24 cellular contexts compared by ENCODE assay signal in genomic region chr18:61308009-61308408, GRCh38. TPM values are rescaled to one million over a fixed set of nuclear protein-coding genes. Genes with fewer than 3 reads are reported as not detected.
DNase-seq lines count a peak whose midpoint lies in the region; TF ChIP-seq lines count a peak whose summit lies in the region.
"Had no signal": no experiment of that assay in that cellular context is flagged by ENCODE, and none has a peak within 500 bp of the region (broad histone marks: within the 10 kb centered on the region; RNA-seq: fewer than 3 reads in every experiment).

No MANE protein-coding gene starts in this region.

- peak; percentile 4 for DNase-seq in NCI-H1092 treated with DMSO at 0.1 percent for 48 hours (lab: John Stamatoyannopoulos, UW)
- no peak for DNase-seq in NCI-H1092 (lab: John Stamatoyannopoulos, UW)
- DNase-seq in NCI-H345 (lab: John Stamatoyannopoulos, UW), result peak; percentile 75
- DNase-seq in astrocyte of the spinal cord (ENCODE audit: low read depth, low spot score), result peak; percentile 14
- DNase-seq in retinal pigment epithelial cell (ENCODE audit: low read depth), result peak; percentile 34
- DNase-seq in activated naive CD4-positive, alpha-beta T cell treated with anti-CD3 and anti-CD28 coated beads for 36 hours, result no peak
- no peak for DNase-seq in posterior cingulate gyrus
- DNase-seq: Caco-2; CD8-positive, alpha-beta T cell; GDM1; GOT3; HFFc6; Kasumi-1; MV-4-11; NCI-H1694 treated with DMSO at 0.1 percent for 48 hours; NCI-H2081 treated with DMSO at 0.1 percent for 48 hours; NCI-H446 treated with DMSO at 0.1 percent for 48 hours; NCI-H526 had no signal

- no peaks in the 10 kb centered on the region for H3K4me1 Mint-ChIP-seq in activated naive CD4-positive, alpha-beta T cell treated with anti-CD3 and anti-CD28 coated beads for 36 hours (ENCODE audit: low read depth)
- H3K4me1 Mint-ChIP-seq: B cell had no signal

- intact Hi-C loops in activated naive CD4-positive, alpha-beta T cell treated with anti-CD3 and anti-CD28 coated beads for 36 hours (cut with micrococcal nuclease), result no loop called here
- intact Hi-C loops in posterior cingulate gyrus (cut with DNase I), result loop anchor here (10.0 kb wide), 1 partner anchor 223 kb away; no protein-coding TSS in a partner anchor

- H3K27me3 Mint-ChIP-seq in activated naive CD4-positive, alpha-beta T cell treated with anti-CD3 and anti-CD28 coated beads for 36 hours (ENCODE audit: low read depth), result no peaks in the 10 kb centered on the region
- H3K27me3 Mint-ChIP-seq: B cell had no signal

- H3K4me3 Mint-ChIP-seq in activated naive CD4-positive, alpha-beta T cell treated with anti-CD3 and anti-CD28 coated beads for 36 hours, result no peak overlapping the region
- H3K4me3 Mint-ChIP-seq: B cell; CD8-positive, alpha-beta T cell; HFFc6 had no signal

- CTCF ChIA-PET in activated naive CD4-positive, alpha-beta T cell treated with anti-CD3 and anti-CD28 coated beads for 36 hours (lab: Charles Lee), result no interaction called here

- no peak overlapping the region for H3K27ac Mint-ChIP-seq in activated naive CD4-positive, alpha-beta T cell treated with anti-CD3 and anti-CD28 coated beads for 36 hours
- H3K27ac Mint-ChIP-seq: B cell; CD8-positive, alpha-beta T cell; HFFc6 had no signal

- in situ Hi-C loops in astrocyte of the spinal cord (cut with HindIII; ENCODE audit: low sequenced_read_pairs), result no loop called here

- no peak overlapping the region for H3K4me3 ChIP-seq in astrocyte of the spinal cord (ENCODE audit: low read depth, low read length)
- no peak overlapping the region for H3K4me3 ChIP-seq in retinal pigment epithelial cell (ENCODE audit: low read length)
- H3K4me3 ChIP-seq: GM12878, HAP-1, K562 had no signal

- H3K9me3 Mint-ChIP-seq in activated naive CD4-positive, alpha-beta T cell treated with anti-CD3 and anti-CD28 coated beads for 36 hours, result peaks cover 1% of the 10 kb centered on the region
- H3K9me3 Mint-ChIP-seq: HFFc6 had no signal

- no peaks in the 10 kb centered on the region for H3K36me3 Mint-ChIP-seq in activated naive CD4-positive, alpha-beta T cell treated with anti-CD3 and anti-CD28 coated beads for 36 hours (ENCODE audit: low read depth)
- H3K36me3 Mint-ChIP-seq: CD8-positive, alpha-beta T cell had no signal

- TF ChIP-seq CTCF in astrocyte of the spinal cord (IDR thresholded peaks at IDR 0.05; ENCODE audit: low read depth, low read length), result no peak
- TF ChIP-seq CTCF in retinal pigment epithelial cell (conservative IDR thresholded peaks at IDR 0.05; ENCODE audit: low read depth, low read length), result no peak

RNA-seq across cellular contexts. Expression of gene CDH20, which starts 25.2 kb away (rescaled TPM):
- not detected for total RNA-seq in activated naive CD4-positive, alpha-beta T cell treated with anti-CD3 and anti-CD28 coated beads for 36 hours
- total RNA-seq: B cell, Caco-2, GM12878, HFFc6, K562, M059J, PC-3 had no signal

Comparison
In these comparisons a context has a peak if more than half of its experiments do, and no peak if none do; other contexts are left out.
1. DNase-seq: peak in NCI-H1092 treated with DMSO at 0.1 percent for 48 hours (single experiment), NCI-H345 (single experiment), astrocyte of the spinal cord (single experiment) and retinal pigment epithelial cell (single experiment); none in NCI-H1092 (single experiment), activated naive CD4-positive, alpha-beta T cell treated with anti-CD3 and anti-CD28 coated beads for 36 hours (single experiment) and posterior cingulate gyrus (0 of 10).